In the genomic region with DNA sequence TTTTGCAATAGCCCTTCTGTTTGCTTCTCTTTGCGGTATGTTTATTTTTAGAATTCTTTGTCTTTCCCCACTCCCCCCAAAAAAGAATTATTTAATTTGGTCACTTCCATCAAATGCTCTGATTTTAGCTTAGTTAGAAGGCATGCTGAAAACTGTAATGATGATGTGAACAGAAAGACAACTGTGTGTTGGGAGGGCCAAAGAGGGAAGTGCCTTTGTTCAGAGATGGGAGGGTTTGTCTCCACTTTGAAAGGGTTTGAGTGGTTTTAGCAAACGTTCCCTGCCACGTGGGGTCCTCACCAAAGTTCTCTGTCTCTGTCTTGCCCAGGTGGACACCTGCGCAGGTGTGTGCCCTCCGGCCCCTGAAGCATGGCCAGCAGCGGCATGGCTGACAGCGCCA, we compare ENCODE assay signal across 22 cellular contexts. TPM values are rescaled to one million over a fixed set of nuclear protein-coding genes. Genes with fewer than 3 reads are reported as not detected.
DNase-seq lines count a peak whose midpoint lies in the region; ATAC-seq and TF ChIP-seq lines count a peak whose summit lies in the region.
"Had no signal": no experiment of that assay in that cellular context is flagged by ENCODE, and none has a peak within 500 bp of the region (broad histone marks: within the 10 kb centered on the region; RNA-seq: fewer than 3 reads in every experiment).

No MANE protein-coding gene starts in this region.

- no peaks in the 10 kb centered on the region for H3K27me3 Mint-ChIP-seq in activated CD8-positive, alpha-beta memory T cell treated with anti-CD3 and anti-CD28 coated beads, Interleukin-2, amount 10 ng/mL, durations not matched to agents 7 days and 5 days

- H3K36me3 ChIP-seq in OCI-LY1 (ENCODE audit: insufficient read depth, low read length) (peaks cover 93% of the 10 kb centered on the region), neutrophil (peaks cover 72% of the 10 kb centered on the region), upper lobe of left lung (peaks cover 0 to 18% (median 9%) of the 10 kb centered on the region in 4 donors)
- H3K36me3 ChIP-seq: HAP-1 had no signal

- H3K27me3 ChIP-seq in OCI-LY1 (ENCODE audit: insufficient read depth, low read length), result no peaks in the 10 kb centered on the region
- H3K27me3 ChIP-seq in neutrophil, result no peaks in the 10 kb centered on the region
- H3K27me3 ChIP-seq in upper lobe of left lung, result no peaks in the 10 kb centered on the region
- H3K27me3 ChIP-seq: Peyer's patch had no signal

- TF ChIP-seq POLR2A in upper lobe of left lung (IDR thresholded peaks at IDR 0.05), result no peak

- H4K20me1 ChIP-seq in OCI-LY1 (ENCODE audit: insufficient read depth, low read length), result no peaks in the 10 kb centered on the region

- H3K27ac ChIP-seq in OCI-LY1 (ENCODE audit: low read depth, low read length, poor library complexity, severe bottlenecking), result peak overlapping the region; percentile 45
- peak overlapping the region; percentile 76 for H3K27ac ChIP-seq in neutrophil
- no peak overlapping the region for H3K27ac ChIP-seq in upper lobe of left lung
- H3K27ac ChIP-seq: A549, KMS-11 had no signal

- H3K36me3 Mint-ChIP-seq in activated CD8-positive, alpha-beta memory T cell treated with anti-CD3 and anti-CD28 coated beads, Interleukin-2, amount 10 ng/mL, durations not matched to agents 7 days and 5 days, result no peaks in the 10 kb centered on the region
- H3K36me3 Mint-ChIP-seq: CD8-positive, alpha-beta memory T cell had no signal

- in situ Hi-C loops in KBM-7 (cut with MboI; ENCODE audit: low pct_unique_long_range_greater_than_20kb, low sequenced_read_pairs), result no loop called here

- no peaks in the 10 kb centered on the region for H3K4me1 Mint-ChIP-seq in activated CD8-positive, alpha-beta memory T cell treated with anti-CD3 and anti-CD28 coated beads, Interleukin-2, amount 10 ng/mL, durations not matched to agents 7 days and 5 days
- H3K4me1 Mint-ChIP-seq: CD8-positive, alpha-beta memory T cell had no signal

- no peak overlapping the region for H3K4me3 Mint-ChIP-seq in activated CD8-positive, alpha-beta memory T cell treated with anti-CD3 and anti-CD28 coated beads, Interleukin-2, amount 10 ng/mL, durations not matched to agents 7 days and 5 days
- H3K4me3 Mint-ChIP-seq: CD8-positive, alpha-beta memory T cell had no signal

- H3K4me1 ChIP-seq in OCI-LY1 (ENCODE audit: insufficient read depth, low read length, severe bottlenecking) (peaks cover 21% of the 10 kb centered on the region), neutrophil (ENCODE audit: control insufficient read depth in 1 of 2, insufficient read depth in 1 of 2, low read depth in 1 of 2, low read length in 1 of 2) (peaks cover 24 to 27% of the 10 kb centered on the region in 2 experiments), upper lobe of left lung (peaks cover 0 to 4% (median 0%) of the 10 kb centered on the region in 4 donors)
- H3K4me1 ChIP-seq: A549, HAP-1 had no signal

- H3K4me3 ChIP-seq in OCI-LY1 (ENCODE audit: low read depth, low read length, poor library complexity, severe bottlenecking) (no peak overlapping the region), neutrophil (ENCODE audit: low read depth in 1 of 2, low read length in 1 of 2) (no peak overlapping the region), upper lobe of left lung (no peak overlapping the region)
- H3K4me3 ChIP-seq: A549, HAP-1, Peyer's patch had no signal

- peak; percentile 8 for DNase-seq in activated CD8-positive, alpha-beta memory T cell treated with anti-CD3 and anti-CD28 coated beads, Interleukin-2, amount 50 U/mL, for 48 hours
- DNase-seq in activated CD8-positive, alpha-beta memory T cell treated with anti-CD3 and anti-CD28 coated beads, Interleukin-2, amount 10 ng/mL, durations not matched to agents 7 days and 5 days, result no peak
- peak; percentile 27 for DNase-seq in KBM-7
- no peak for DNase-seq in COLO668 (lab: John Stamatoyannopoulos, UW; ENCODE audit: unreplicated experiment)
- DNase-seq in upper lobe of left lung, result no peak
- DNase-seq: CD8-positive, alpha-beta memory T cell; DMS79; NCI-H1105 treated with DMSO at 0.1 percent for 48 hours; NCI-H1694; NCI-H2081 treated with DMSO at 0.1 percent for 48 hours; NCI-H446 treated with DMSO at 0.1 percent for 48 hours; NCI-H748 treated with DMSO at 0.1 percent for 48 hours; SK-N-SH; T-helper 1 cell had no signal

- H3K9ac ChIP-seq in OCI-LY1 (ENCODE audit: low read length), result no peak overlapping the region
- H3K9ac ChIP-seq: KMS-11, SK-N-SH had no signal

- no peak overlapping the region for H2AFZ ChIP-seq in OCI-LY1 (ENCODE audit: low read length)

- WGBS in upper lobe of left lung, 2 donors, result 75 to 78% methylated on average over 6 to 7 of the region's 7 CpGs

- no peak overlapping the region for H3K4me2 ChIP-seq in OCI-LY1 (ENCODE audit: low read length)
- H3K4me2 ChIP-seq: A549, KMS-11, SK-N-SH had no signal

- CTCF ChIA-PET in activated CD8-positive, alpha-beta memory T cell treated with anti-CD3 and anti-CD28 coated beads, Interleukin-2, amount 10 ng/mL, durations not matched to agents 7 days and 5 days (lab: Charles Lee), result no interaction called here

- TF ChIP-seq CTCF in OCI-LY1 (IDR thresholded peaks at IDR 0.05; ENCODE audit: low read length) (no peak), neutrophil (IDR thresholded peaks at IDR 0.05) (no peak), upper lobe of left lung (IDR thresholded peaks at IDR 0.05) (no peak)

- no peak overlapping the region for H3K27ac Mint-ChIP-seq in activated CD8-positive, alpha-beta memory T cell treated with anti-CD3 and anti-CD28 coated beads, Interleukin-2, amount 10 ng/mL, durations not matched to agents 7 days and 5 days
- H3K27ac Mint-ChIP-seq: CD8-positive, alpha-beta memory T cell had no signal

- no peaks in the 10 kb centered on the region for H3K9me3 Mint-ChIP-seq in activated CD8-positive, alpha-beta memory T cell treated with anti-CD3 and anti-CD28 coated beads, Interleukin-2, amount 10 ng/mL, durations not matched to agents 7 days and 5 days (ENCODE audit: low read depth)
- H3K9me3 Mint-ChIP-seq: CD8-positive, alpha-beta memory T cell had no signal

- ATAC-seq in activated CD8-positive, alpha-beta memory T cell treated with anti-CD3 and anti-CD28 coated beads, Interleukin-2, amount 10 ng/mL, durations not matched to agents 7 days and 5 days, result no peak
- no peak for ATAC-seq in GM19035 (IDR thresholded peaks at IDR 0.05; ENCODE audit: unreplicated experiment)
- ATAC-seq in upper lobe of left lung (ENCODE audit: low FRiP score in 2 of 2), result no peak
- ATAC-seq: A549, Right ventricle myocardium inferior had no signal

- H3K9me3 ChIP-seq in OCI-LY1 (ENCODE audit: low read length) (no peaks in the 10 kb centered on the region), neutrophil (no peaks in the 10 kb centered on the region), upper lobe of left lung (no peaks in the 10 kb centered on the region)
- H3K9me3 ChIP-seq: HAP-1, Peyer's patch, SK-N-SH had no signal

- no peak for TF ChIP-seq EP300 in upper lobe of left lung (IDR thresholded peaks at IDR 0.05)

- H3K9me2 ChIP-seq in OCI-LY1 (ENCODE audit: low read depth, low read length), result no peaks in the 10 kb centered on the region
- H3K9me2 ChIP-seq: SK-N-SH had no signal

- peaks cover 39% of the 10 kb centered on the region for H3K79me2 ChIP-seq in OCI-LY1 (ENCODE audit: insufficient read depth, low read length)

- no peaks in the 10 kb centered on the region for H3F3A ChIP-seq in OCI-LY1 (ENCODE audit: insufficient read depth, low read length)

RNA-seq across cellular contexts. Expression of gene SYK, which starts 41.9 kb away (rescaled TPM):
- total RNA-seq in activated CD8-positive, alpha-beta memory T cell treated with anti-CD3 and anti-CD28 coated beads, Interleukin-2, amount 10 ng/mL, durations not matched to agents 7 days and 5 days, result under 1 TPM; 0.26 to 0.28 TPM
- 10 to 100 TPM; 35.3 to 91.6 (median 47.6) TPM for total RNA-seq in upper lobe of left lung

Comparison
In these comparisons a context has a peak if more than half of its experiments do, and no peak if none do; other contexts are left out.
1. DNase-seq: peak in activated CD8-positive, alpha-beta memory T cell treated with anti-CD3 and anti-CD28 coated beads, Interleukin-2, amount 50 U/mL, for 48 hours (single experiment) and KBM-7 (single experiment); none in activated CD8-positive, alpha-beta memory T cell treated with anti-CD3 and anti-CD28 coated beads, Interleukin-2, amount 10 ng/mL, durations not matched to agents 7 days and 5 days (single experiment), COLO668 (single experiment) and upper lobe of left lung (0 of 2).
2. H3K27ac ChIP-seq: peak in OCI-LY1 (single experiment) and neutrophil (single experiment); none in upper lobe of left lung (0 of 4).
3. RNA of gene SYK, which starts 41.9 kb away (total RNA-seq): 35.3 to 91.6 TPM in upper lobe of left lung; 0.26 to 0.28 TPM in activated CD8-positive, alpha-beta memory T cell treated with anti-CD3 and anti-CD28 coated beads, Interleukin-2, amount 10 ng/mL, durations not matched to agents 7 days and 5 days; every median in the first group is over 10 times any median in the second.